ENCODE assay signal across 9 cellular contexts in the genomic region with DNA sequence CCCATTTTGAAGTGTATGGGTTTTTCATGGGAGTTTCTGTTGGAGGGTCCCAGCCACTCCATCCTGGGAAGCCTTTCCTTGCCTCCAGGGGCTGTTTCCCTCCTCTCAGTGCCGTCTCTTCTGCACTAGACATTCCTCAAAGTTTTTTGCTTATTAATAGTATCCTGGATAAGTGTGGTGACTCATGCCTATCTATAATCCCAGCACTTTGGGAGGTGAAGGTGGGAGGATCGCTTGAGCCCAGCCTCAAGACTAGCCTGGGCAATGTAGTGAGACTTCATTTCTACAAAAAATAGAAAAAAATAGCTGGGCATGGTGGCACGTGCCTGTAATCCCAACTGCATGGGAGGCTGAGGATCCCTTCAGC. TPM values are rescaled to one million over a fixed set of nuclear protein-coding genes. Genes with fewer than 3 reads are reported as not detected.
DNase-seq lines count a peak whose midpoint lies in the region; ATAC-seq and TF ChIP-seq lines count a peak whose summit lies in the region.
"Had no signal": no experiment of that assay in that cellular context is flagged by ENCODE, and none has a peak within 500 bp of the region (broad histone marks: within the 10 kb centered on the region; RNA-seq: fewer than 3 reads in every experiment).

No MANE protein-coding gene starts in this region.

- ATAC-seq in left lung (peak; percentile 67), upper lobe of left lung (ENCODE audit: low FRiP score in 2 of 2) (peak; percentile 21 to 63), GM18520 (IDR thresholded peaks at IDR 0.05; ENCODE audit: unreplicated experiment) (no peak), GM18868 (IDR thresholded peaks at IDR 0.05; ENCODE audit: unreplicated experiment) (no peak)

- H3K27ac ChIP-seq in coronary artery = peak overlapping the region; percentile 27 to 71
- peak overlapping the region; percentile 34 to 68 for H3K27ac ChIP-seq in left lung
- H3K27ac ChIP-seq in upper lobe of left lung = peak overlapping the region in 3 of 4 donors; percentile 20 to 53 (median 28)
- H3K27ac ChIP-seq: neutrophil had no signal

- 60 to 81% methylated on average over 3 of the region's 3 CpGs for WGBS in upper lobe of left lung, 2 donors

- H3K9me3 ChIP-seq in left lung (no peaks in the 10 kb centered on the region), upper lobe of left lung (no peaks in the 10 kb centered on the region)
- H3K9me3 ChIP-seq: neutrophil had no signal

- no peak for TF ChIP-seq CTCF in coronary artery (IDR thresholded peaks at IDR 0.05)
- TF ChIP-seq CTCF in left lung (IDR thresholded peaks at IDR 0.05) = no peak
- TF ChIP-seq CTCF in upper lobe of left lung (IDR thresholded peaks at IDR 0.05) = no peak

- H3K4me1 ChIP-seq in left lung (peaks cover 3% of the 10 kb centered on the region in 2 donors), upper lobe of left lung (peaks cover 0 to 19% (median 5%) of the 10 kb centered on the region in 4 donors)

- H3K4me3 ChIP-seq in coronary artery (no peak overlapping the region), left lung (no peak overlapping the region), upper lobe of left lung (no peak overlapping the region)

- no peak for TF ChIP-seq POLR2A in upper lobe of left lung (IDR thresholded peaks at IDR 0.05)

- H3K27me3 ChIP-seq in left lung (no peaks in the 10 kb centered on the region), upper lobe of left lung (no peaks in the 10 kb centered on the region)

- no peak for TF ChIP-seq EP300 in upper lobe of left lung (IDR thresholded peaks at IDR 0.05)

- DNase-seq in LoVo (ENCODE audit: low spot score) (peak; percentile 24), coronary artery (ENCODE audit: low spot score) (no peak), left lung (no peak), upper lobe of left lung (no peak), DMS 273 treated with DMSO at 0.1 percent for 48 hours (lab: John Stamatoyannopoulos, UW) (no peak)
- no peak for DNase-seq in activated CD4-positive, alpha-beta T cell treated with anti-CD3 and anti-CD28 coated beads, Interleukin-2, amount 50 U/mL, for 1 hour

- H3K36me3 ChIP-seq in left lung (no peaks in the 10 kb centered on the region), upper lobe of left lung (no peaks in the 10 kb centered on the region)

- intact Hi-C loops in left lung (cut with DNase I) = no loop called here

RNA-seq across cellular contexts. Expression of gene RALGPS1, which starts 43.1 kb away (rescaled TPM):
- total RNA-seq in left lung = 10 to 100 TPM; 11.9 to 16.2 TPM
- total RNA-seq in upper lobe of left lung = 10 to 100 TPM; 12.3 to 52.4 (median 17.1) TPM

Comparison
In these comparisons a context has a peak if more than half of its experiments do, and no peak if none do; other contexts are left out.
1. ATAC-seq: peak in left lung (single experiment) and upper lobe of left lung (2 of 2); none in GM18520 (single experiment) and GM18868 (single experiment).
2. Peak in every context shown above with its lines, with median percentiles within 50 percentile points of each other: H3K27ac ChIP-seq.